11 cellular contexts compared by ENCODE assay signal in the genomic region with DNA sequence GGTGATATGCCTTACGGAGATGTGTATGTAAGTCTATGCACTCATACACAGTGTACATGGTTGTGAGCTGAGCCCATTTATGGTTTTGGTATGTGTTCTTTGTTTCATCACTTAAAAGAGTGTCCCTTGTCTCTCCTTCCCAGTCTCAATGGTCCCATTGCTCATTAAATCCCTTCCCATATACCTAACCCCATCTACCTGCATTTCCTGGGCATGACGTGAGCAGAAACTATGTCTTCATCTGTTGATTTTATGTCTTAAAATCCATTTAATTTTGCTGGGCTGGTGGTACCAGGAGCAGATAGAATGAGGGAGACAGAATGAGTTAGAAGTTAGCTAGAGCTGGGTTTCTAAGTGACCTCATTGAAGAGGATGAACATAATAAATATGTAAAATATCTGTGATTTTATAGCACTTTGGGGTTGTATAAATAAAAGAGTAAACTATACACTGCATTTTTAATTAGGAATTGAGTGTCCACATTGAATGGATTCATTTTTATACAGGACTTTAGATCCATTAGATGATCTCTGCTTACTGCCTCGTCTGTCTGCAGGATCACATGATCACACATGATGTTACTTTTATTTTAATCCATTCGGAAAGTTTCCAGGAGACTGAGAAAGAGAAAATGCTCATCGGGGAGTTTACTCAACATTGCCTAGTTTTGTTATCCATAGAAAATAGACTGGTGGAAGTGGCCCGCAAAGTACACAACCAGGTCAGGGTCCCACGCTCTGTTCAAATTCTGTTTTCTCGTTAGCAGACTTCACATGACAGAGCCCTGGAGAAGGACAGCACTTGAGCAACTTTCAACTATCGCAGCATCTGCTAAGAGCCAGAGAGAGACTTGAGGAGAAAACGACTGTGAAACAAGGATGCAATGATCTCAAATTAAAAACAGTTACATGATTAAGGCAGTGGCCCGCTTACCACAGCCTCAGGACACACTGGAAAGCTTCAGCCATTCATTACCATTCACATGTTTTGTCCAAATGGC. TPM values are rescaled to one million over a fixed set of nuclear protein-coding genes. Genes with fewer than 3 reads are reported as not detected.
A peak's percentile ranks its signal among the peaks of the same experiment; 100 is the strongest.
DNase-seq lines count a peak whose midpoint lies in the region; ATAC-seq and TF ChIP-seq lines count a peak whose summit lies in the region.
"Had no signal": no experiment of that assay in that cellular context is flagged by ENCODE, and none has a peak within 500 bp of the region (broad histone marks: within the 10 kb centered on the region; RNA-seq: fewer than 3 reads in every experiment).

No MANE protein-coding gene starts in this region.

- H3K27ac ChIP-seq in lower lobe of right lung (peak overlapping the region; percentile 69), subcutaneous abdominal adipose tissue (ENCODE audit: low read depth, low read length) (peak overlapping the region; percentile 32), PC-3 (ENCODE audit: low read length) (no peak overlapping the region)

- no peaks in the 10 kb centered on the region for H3K36me3 ChIP-seq in lower lobe of right lung
- H3K36me3 ChIP-seq in subcutaneous abdominal adipose tissue (ENCODE audit: control insufficient read depth in 5 of 5, insufficient read depth in 5 of 5, low read length in 5 of 5) = no peaks in the 10 kb centered on the region
- H3K36me3 ChIP-seq in PC-3 (ENCODE audit: low read depth, low read length) = no peaks in the 10 kb centered on the region

- peak overlapping the region in 1 of 5 donors; percentile 4 for H3K9ac ChIP-seq in subcutaneous abdominal adipose tissue (ENCODE audit: low read length in 5 of 5)
- H3K9ac ChIP-seq in PC-3 (ENCODE audit: low read length) = no peak overlapping the region

- CTCF ChIA-PET in PC-3 (lab: Charles Lee) = no interaction called here

- H4K20me1 ChIP-seq in PC-3 (ENCODE audit: low read length) = no peaks in the 10 kb centered on the region

- intact Hi-C loops in lower lobe of right lung (cut with DNase I) = no loop called here
- intact Hi-C loops in PC-3 (cut with micrococcal nuclease) = no loop called here

- ATAC-seq in lower lobe of right lung (peak in 1 of 2 donors; percentile 5), HG02981 (IDR thresholded peaks at IDR 0.05; ENCODE audit: unreplicated experiment) (no peak), PC-3 (no peak)

- no peak overlapping the region for H2AFZ ChIP-seq in PC-3 (ENCODE audit: low read length)

- no peak overlapping the region for H3K4me2 ChIP-seq in PC-3 (ENCODE audit: low read length)

- peak; percentile 31 for DNase-seq in HCEC 1CT
- DNase-seq in dedifferentiated amniotic fluid mesenchymal stem cell (ENCODE audit: extremely low spot score) = peak; percentile 49
- DNase-seq in lower lobe of right lung = no peak
- DNase-seq in RKO (ENCODE audit: low spot score) = no peak
- no peak for DNase-seq in kidney tubule cell (ENCODE audit: low spot score)
- DNase-seq in PC-3 = no peak
- DNase-seq: COR-L47, NCI-H774, T-helper 2 cell had no signal

- no peaks in the 10 kb centered on the region for H3F3A ChIP-seq in PC-3 (ENCODE audit: low read length, unreplicated experiment)

- no peaks in the 10 kb centered on the region for H3K79me2 ChIP-seq in PC-3 (ENCODE audit: low read length)

- no peaks in the 10 kb centered on the region for H3K9me2 ChIP-seq in PC-3 (replicated peaks; ENCODE audit: low read length)

- no TSS peak for BruUV-seq in PC-3 (replicated peaks; lab: Mats Ljungman, UMichigan)

- no peak for TF ChIP-seq CTCF in lower lobe of right lung (IDR thresholded peaks at IDR 0.05)
- TF ChIP-seq CTCF in PC-3 (conservative IDR thresholded peaks at IDR 0.05; ENCODE audit: low read depth, low read length) = no peak

- POLR2A ChIA-PET in PC-3 (lab: Charles Lee; ENCODE audit: unreplicated experiment) = no interaction called here

- no peaks in the 10 kb centered on the region for H3K27me3 ChIP-seq in lower lobe of right lung (ENCODE audit: low read depth)
- H3K27me3 ChIP-seq in subcutaneous abdominal adipose tissue (ENCODE audit: control insufficient read depth in 5 of 5, insufficient read depth in 4 of 5, low read length in 5 of 5) = no peaks in the 10 kb centered on the region
- no peaks in the 10 kb centered on the region for H3K27me3 ChIP-seq in PC-3 (ENCODE audit: low read length)

- H3K4me3 ChIP-seq in lower lobe of right lung = no peak overlapping the region
- peak overlapping the region in 4 of 5 donors; percentile 14 to 45 (median 26) for H3K4me3 ChIP-seq in subcutaneous abdominal adipose tissue (ENCODE audit: low read depth in 1 of 5, low read length in 5 of 5)
- H3K4me3 ChIP-seq in PC-3 (ENCODE audit: low read length) = no peak overlapping the region

- H3K9me3 ChIP-seq in lower lobe of right lung (no peaks in the 10 kb centered on the region), subcutaneous abdominal adipose tissue (ENCODE audit: control insufficient read depth in 5 of 5, low read length in 5 of 5) (no peaks in the 10 kb centered on the region), PC-3 (ENCODE audit: low read length) (no peaks in the 10 kb centered on the region)

- H3K4me1 ChIP-seq in lower lobe of right lung (peaks cover 18% of the 10 kb centered on the region), subcutaneous abdominal adipose tissue (ENCODE audit: control insufficient read depth in 5 of 5, insufficient read depth in 5 of 5, low read length in 5 of 5) (peaks cover 0 to 24% (median 14%) of the 10 kb centered on the region in 5 donors), PC-3 (ENCODE audit: insufficient read depth, low read length) (peaks cover 22% of the 10 kb centered on the region)

RNA-seq across cellular contexts. Expression of a gene that starts 44.5 kb away (rescaled TPM):
- 59.3 TPM for total RNA-seq in lower lobe of right lung
- total RNA-seq in PC-3 (2014; rRNA removed) = 12.9 and 25.1 TPM in 2 replicates

Comparison
In these comparisons a context has a peak if more than half of its experiments do, and no peak if none do; other contexts are left out.
1. DNase-seq: peak in HCEC 1CT (single experiment) and dedifferentiated amniotic fluid mesenchymal stem cell (single experiment); none in lower lobe of right lung (single experiment), RKO (single experiment), kidney tubule cell (single experiment) and PC-3 (single experiment).
2. H3K4me3 ChIP-seq: peak in subcutaneous abdominal adipose tissue (4 of 5); none in lower lobe of right lung (single experiment) and PC-3 (single experiment).